10 cellular contexts compared by ENCODE assay signal in genomic region chr1:66258404-66259105, GRCh38.
A peak's percentile ranks its signal among the peaks of the same experiment; 100 is the strongest.
DNase-seq lines count a peak whose midpoint lies in the region; ATAC-seq and TF ChIP-seq lines count a peak whose summit lies in the region.
"Had no signal": no experiment of that assay in that cellular context is flagged by ENCODE, and none has a peak within 500 bp of the region (broad histone marks: within the 10 kb centered on the region; RNA-seq: fewer than 3 reads in every experiment).

No MANE protein-coding gene starts in this region.

- H3K27ac ChIP-seq in SK-N-MC, result peak overlapping the region; percentile 49; the same call in 1 of the 2 replicates
- peak overlapping the region; percentile 87 for H3K27ac ChIP-seq in smooth muscle cell (ENCODE audit: low read depth)

- intact Hi-C loops in activated CD4-positive, alpha-beta T cell treated with anti-CD3 and anti-CD28 coated beads, Interleukin-2, amount 10 ng/mL, durations not matched to agents 24 days and 14 days (cut with micrococcal nuclease), result loop anchor here (1.0 kb wide), 6 partner anchors 16 to 116 kb away; no protein-coding TSS in a partner anchor

- H3K36me3 ChIP-seq in SK-N-MC (ENCODE audit: insufficient read depth, low read length), result no peaks in the 10 kb centered on the region
- no peaks in the 10 kb centered on the region for H3K36me3 ChIP-seq in smooth muscle cell (ENCODE audit: low read depth)
- no peaks in the 10 kb centered on the region for H3K36me3 ChIP-seq in BE2C

- no peak overlapping the region for H3K4me3 Mint-ChIP-seq in activated CD4-positive, alpha-beta T cell treated with anti-CD3 and anti-CD28 coated beads, Interleukin-2, amount 10 ng/mL, durations not matched to agents 24 days and 14 days
- H3K4me3 Mint-ChIP-seq in activated CD4-positive, alpha-beta T cell treated with anti-CD3 and anti-CD28 coated beads, Interleukin-2, amount 10 ng/mL, durations not matched to agents 7 days and 5 days, result no peak overlapping the region

- H3F3A ChIP-seq in smooth muscle cell (ENCODE audit: low read depth), result peaks cover 20% of the 10 kb centered on the region

- POLR2A ChIA-PET in activated CD4-positive, alpha-beta T cell treated with anti-CD3 and anti-CD28 coated beads, Interleukin-2, amount 10 ng/mL, durations not matched to agents 7 days and 5 days (lab: Charles Lee), result no interaction called here

- no peaks in the 10 kb centered on the region for H3K36me3 Mint-ChIP-seq in activated CD4-positive, alpha-beta T cell treated with anti-CD3 and anti-CD28 coated beads, Interleukin-2, amount 10 ng/mL, durations not matched to agents 24 days and 14 days (ENCODE audit: low read depth)
- peaks cover 3% of the 10 kb centered on the region for H3K36me3 Mint-ChIP-seq in activated CD4-positive, alpha-beta T cell treated with anti-CD3 and anti-CD28 coated beads, Interleukin-2, amount 10 ng/mL, durations not matched to agents 7 days and 5 days (ENCODE audit: low read depth)

- ATAC-seq in HG02759 (IDR thresholded peaks at IDR 0.05; ENCODE audit: unreplicated experiment), result peak; percentile 67

- no peaks in the 10 kb centered on the region for H3K79me2 ChIP-seq in smooth muscle cell (ENCODE audit: low read depth)

- H3K27me3 ChIP-seq in smooth muscle cell (ENCODE audit: low read depth), result no peaks in the 10 kb centered on the region
- H3K27me3 ChIP-seq in BE2C, result no peaks in the 10 kb centered on the region

- H3K4me1 Mint-ChIP-seq in activated CD4-positive, alpha-beta T cell treated with anti-CD3 and anti-CD28 coated beads, Interleukin-2, amount 10 ng/mL, durations not matched to agents 24 days and 14 days, result peaks cover 57% of the 10 kb centered on the region
- peaks cover 65% of the 10 kb centered on the region for H3K4me1 Mint-ChIP-seq in activated CD4-positive, alpha-beta T cell treated with anti-CD3 and anti-CD28 coated beads, Interleukin-2, amount 10 ng/mL, durations not matched to agents 7 days and 5 days

- no peaks in the 10 kb centered on the region for H4K20me1 ChIP-seq in smooth muscle cell (ENCODE audit: low read depth)

- H3K9me3 ChIP-seq in SK-N-MC (ENCODE audit: low read depth, low read length), result no peaks in the 10 kb centered on the region
- no peaks in the 10 kb centered on the region for H3K9me3 ChIP-seq in smooth muscle cell (replicated peaks; ENCODE audit: low read depth)
- no peaks in the 10 kb centered on the region for H3K9me3 ChIP-seq in BE2C

- CTCF ChIA-PET in activated CD4-positive, alpha-beta T cell treated with anti-CD3 and anti-CD28 coated beads, Interleukin-2, amount 10 ng/mL, durations not matched to agents 7 days and 5 days (lab: Charles Lee), result interaction anchor here (20.0 kb wide), 1 partner anchor 186 kb away, joined by 240 read pairs; no protein-coding TSS in a partner anchor

- H3K27me3 Mint-ChIP-seq in activated CD4-positive, alpha-beta T cell treated with anti-CD3 and anti-CD28 coated beads, Interleukin-2, amount 10 ng/mL, durations not matched to agents 24 days and 14 days, result no peaks in the 10 kb centered on the region
- H3K27me3 Mint-ChIP-seq in activated CD4-positive, alpha-beta T cell treated with anti-CD3 and anti-CD28 coated beads, Interleukin-2, amount 10 ng/mL, durations not matched to agents 7 days and 5 days, result no peaks in the 10 kb centered on the region

- H3K4me3 ChIP-seq in SK-N-MC (no peak overlapping the region), smooth muscle cell (no peak overlapping the region), BE2C (ENCODE audit: low read depth, low read length) (no peak overlapping the region)

- H3K4me1 ChIP-seq in smooth muscle cell (ENCODE audit: low read depth), result peaks cover 26% of the 10 kb centered on the region
- H3K4me1 ChIP-seq in BE2C, result no peaks in the 10 kb centered on the region; the same call in 1 of the 2 replicates

- 38% methylated on average over 4 of the region's 4 CpGs for WGBS in smooth muscle cell (ENCODE audit: low lambda C conversion rate)

- peak overlapping the region; percentile 56 for H3K4me2 ChIP-seq in smooth muscle cell

- no peaks in the 10 kb centered on the region for H3K9me3 Mint-ChIP-seq in activated CD4-positive, alpha-beta T cell treated with anti-CD3 and anti-CD28 coated beads, Interleukin-2, amount 10 ng/mL, durations not matched to agents 24 days and 14 days
- peaks cover 4% of the 10 kb centered on the region for H3K9me3 Mint-ChIP-seq in activated CD4-positive, alpha-beta T cell treated with anti-CD3 and anti-CD28 coated beads, Interleukin-2, amount 10 ng/mL, durations not matched to agents 7 days and 5 days

- DNase-seq in activated CD4-positive, alpha-beta T cell treated with anti-CD3 and anti-CD28 coated beads, Interleukin-2, amount 10 ng/mL, durations not matched to agents 24 days and 14 days, result no peak
- no peak for DNase-seq in activated CD4-positive, alpha-beta T cell treated with anti-CD3 and anti-CD28 coated beads, Interleukin-2, amount 10 ng/mL, durations not matched to agents 7 days and 5 days
- DNase-seq in SK-N-MC (ENCODE audit: low read depth, low spot score) (no peak), smooth muscle cell (lab: John Stamatoyannopoulos, UW; ENCODE audit: unreplicated experiment) (no peak), dedifferentiated amniotic fluid mesenchymal stem cell (ENCODE audit: extremely low spot score) (no peak), BE2C (no peak), GF-D8 (lab: John Stamatoyannopoulos, UW) (no peak)
- DNase-seq: cortex of kidney, hypothalamus had no signal

- peak overlapping the region; percentile 76 for H2AFZ ChIP-seq in smooth muscle cell (ENCODE audit: low read depth)

- H3K9ac ChIP-seq in SK-N-MC (ENCODE audit: insufficient read length), result no peak overlapping the region
- H3K9ac ChIP-seq in smooth muscle cell (ENCODE audit: low read depth), result peak overlapping the region; percentile 19

- TF ChIP-seq CTCF in smooth muscle cell (IDR thresholded peaks at IDR 0.05; ENCODE audit: borderline replicate concordance, insufficient read depth, poor library complexity, severe bottlenecking) (no peak), BE2C (IDR thresholded peaks at IDR 0.05; ENCODE audit: low read depth, low read length) (no peak)

- H3K27ac Mint-ChIP-seq in activated CD4-positive, alpha-beta T cell treated with anti-CD3 and anti-CD28 coated beads, Interleukin-2, amount 10 ng/mL, durations not matched to agents 24 days and 14 days, result peak overlapping the region; percentile 59
- no peak overlapping the region for H3K27ac Mint-ChIP-seq in activated CD4-positive, alpha-beta T cell treated with anti-CD3 and anti-CD28 coated beads, Interleukin-2, amount 10 ng/mL, durations not matched to agents 7 days and 5 days
